14 cellular contexts compared by ENCODE assay signal in genomic region chr15:70486012-70486411, GRCh38.
DNase-seq lines count a peak whose midpoint lies in the region; ATAC-seq and TF ChIP-seq lines count a peak whose summit lies in the region.
"Had no signal": no experiment of that assay in that cellular context is flagged by ENCODE, and none has a peak within 500 bp of the region (broad histone marks: within the 10 kb centered on the region; RNA-seq: fewer than 3 reads in every experiment).

No MANE protein-coding gene starts in this region.

- TF ChIP-seq CTCF in activated CD8-positive, alpha-beta T cell treated with anti-CD3 and anti-CD28 coated beads for 36 hours (IDR thresholded peaks at IDR 0.05): no peak
- TF ChIP-seq CTCF in left lung (IDR thresholded peaks at IDR 0.05) (no peak), RWPE1 (conservative IDR thresholded peaks at IDR 0.05; ENCODE audit: low read depth) (no peak)

- H3K4me3 Mint-ChIP-seq in activated CD8-positive, alpha-beta T cell treated with anti-CD3 and anti-CD28 coated beads for 36 hours: no peak overlapping the region
- H3K4me3 Mint-ChIP-seq: neural progenitor cell had no signal

- peak overlapping the region; percentile 83 for H3K27ac Mint-ChIP-seq in activated CD8-positive, alpha-beta T cell treated with anti-CD3 and anti-CD28 coated beads for 36 hours
- H3K27ac Mint-ChIP-seq: neural progenitor cell had no signal

- CTCF ChIA-PET in activated CD8-positive, alpha-beta T cell treated with anti-CD3 and anti-CD28 coated beads for 36 hours (lab: Charles Lee): interaction anchor here (0.7 to 5.3 kb wide), 8 partner anchors 10 to 386 kb away, joined by 3 to 36 read pairs (median 9); no protein-coding TSS in a partner anchor
- CTCF ChIA-PET in RWPE1 (lab: Yijun Ruan, JAX): interaction anchor here (0.6 kb wide), 2 partner anchors 168 to 905 kb away, joined by 3 to 4 read pairs; no protein-coding TSS in a partner anchor

- DNase-seq in activated CD8-positive, alpha-beta T cell treated with anti-CD3 and anti-CD28 coated beads for 36 hours: no peak
- no peak for DNase-seq in left lung
- DNase-seq in Right ventricle myocardium inferior (ENCODE audit: missing footprints): no peak
- DNase-seq in RWPE1 (ENCODE audit: low spot score): no peak
- no peak for DNase-seq in stimulated activated CD8-positive, alpha-beta memory T cell treated with anti-CD3 and anti-CD28 coated beads, Interleukin-4, amount 100 ng/mL, for 48 hours
- DNase-seq: activated CD4-positive, alpha-beta T cell treated with anti-CD3 and anti-CD28 coated beads, Interleukin-2, amount 50 U/mL, for 1 hour; Calu3; midbrain; NCI-H2081 treated with DMSO at 0.1 percent for 48 hours; NCI-H524 had no signal

- H3K27me3 ChIP-seq in ACC112 (ENCODE audit: insufficient read depth, low read length) (0 out of 2 replicates have a peak, but pooled peaks cover 5% of the 10 kb centered on the region), left lung (no peaks in the 10 kb centered on the region)
- H3K27me3 ChIP-seq: neural progenitor cell had no signal

- H3K9me3 Mint-ChIP-seq in activated CD8-positive, alpha-beta T cell treated with anti-CD3 and anti-CD28 coated beads for 36 hours: no peaks in the 10 kb centered on the region
- H3K9me3 Mint-ChIP-seq: neural progenitor cell had no signal

- no peak overlapping the region for H3K4me3 ChIP-seq in ACC112 (ENCODE audit: low read depth, low read length)
- H3K4me3 ChIP-seq in left lung: no peak overlapping the region
- H3K4me3 ChIP-seq: neural progenitor cell had no signal

- ATAC-seq in GM21717 (IDR thresholded peaks at IDR 0.05; ENCODE audit: unreplicated experiment): peak; percentile 1
- ATAC-seq in activated CD8-positive, alpha-beta T cell treated with anti-CD3 and anti-CD28 coated beads for 36 hours: no peak
- peak; percentile 3 for ATAC-seq in left lung
- ATAC-seq in HG02852 (IDR thresholded peaks at IDR 0.05; ENCODE audit: unreplicated experiment): no peak
- ATAC-seq in Right ventricle myocardium inferior: no peak

- peaks cover 39% of the 10 kb centered on the region for H3K4me1 Mint-ChIP-seq in activated CD8-positive, alpha-beta T cell treated with anti-CD3 and anti-CD28 coated beads for 36 hours (ENCODE audit: low read depth)

- H3K4me1 ChIP-seq in ACC112 (ENCODE audit: control insufficient read depth, insufficient read depth, low read length, unreplicated experiment) (peaks cover 26% of the 10 kb centered on the region), left lung (peaks cover 9 to 80% of the 10 kb centered on the region in 2 donors)
- H3K4me1 ChIP-seq: neural progenitor cell had no signal

- H3K36me3 ChIP-seq in ACC112 (ENCODE audit: insufficient read depth, low read length) (no peaks in the 10 kb centered on the region), left lung (no peaks in the 10 kb centered on the region)
- H3K36me3 ChIP-seq: neural progenitor cell had no signal

- H3K9me3 ChIP-seq in left lung: no peaks in the 10 kb centered on the region

- no peaks in the 10 kb centered on the region for H3K79me2 ChIP-seq in ACC112 (ENCODE audit: control insufficient read depth, insufficient read depth, low read length, unreplicated experiment)

- H3K27me3 Mint-ChIP-seq in activated CD8-positive, alpha-beta T cell treated with anti-CD3 and anti-CD28 coated beads for 36 hours: peaks cover 41% of the 10 kb centered on the region

- H2AFZ ChIP-seq in ACC112 (ENCODE audit: low read length, unreplicated experiment): no peak overlapping the region
- H2AFZ ChIP-seq: neural progenitor cell had no signal

- POLR2A ChIA-PET in activated CD8-positive, alpha-beta T cell treated with anti-CD3 and anti-CD28 coated beads for 36 hours (lab: Charles Lee): interaction anchor here (0.6 kb wide), 1 partner anchor 245 kb away, joined by 3 read pairs; no protein-coding TSS in a partner anchor
- POLR2A ChIA-PET in RWPE1 (lab: Yijun Ruan, JAX; ENCODE audit: low non-redundant PET): no interaction called here

- no peaks in the 10 kb centered on the region for H3K36me3 Mint-ChIP-seq in activated CD8-positive, alpha-beta T cell treated with anti-CD3 and anti-CD28 coated beads for 36 hours (ENCODE audit: low read depth)
- H3K36me3 Mint-ChIP-seq: neural progenitor cell had no signal

- H3K27ac ChIP-seq in ACC112 (ENCODE audit: low read depth, low read length) (peak overlapping the region; percentile 86), left lung (peak overlapping the region; percentile 26 to 87), RWPE1 (no peak overlapping the region)
- H3K27ac ChIP-seq: neural progenitor cell had no signal

- intact Hi-C loops in activated CD8-positive, alpha-beta T cell treated with anti-CD3 and anti-CD28 coated beads for 36 hours (cut with micrococcal nuclease): loop anchor here (5.0 to 10.0 kb wide), 3 partner anchors 181 to 729 kb away; no protein-coding TSS in a partner anchor
- intact Hi-C loops in left lung (cut with DNase I) (no loop called here), Right ventricle myocardium inferior (cut with DNase I) (loop anchor here (5.0 kb wide), 1 partner anchor 909 kb away; no protein-coding TSS in a partner anchor)

Comparison
In these comparisons a context has a peak if more than half of its experiments do, and no peak if none do; other contexts are left out.
1. ATAC-seq: peak in GM21717 (single experiment) and left lung (single experiment); none in activated CD8-positive, alpha-beta T cell treated with anti-CD3 and anti-CD28 coated beads for 36 hours (single experiment), HG02852 (single experiment) and Right ventricle myocardium inferior (single experiment).
2. intact Hi-C loops: an anchor here in activated CD8-positive, alpha-beta T cell treated with anti-CD3 and anti-CD28 coated beads for 36 hours (5.0 to 10.0 kb wide) and Right ventricle myocardium inferior (5.0 kb wide); none called in left lung.